In genomic region chr2:138579556-138579955, GRCh38 we compare ENCODE assay signal across 28 cellular contexts.
"Had no signal": no experiment of that assay in that cellular context is flagged by ENCODE, and none has a peak within 500 bp of the region (broad histone marks: within the 10 kb centered on the region; RNA-seq: fewer than 3 reads in every experiment).

No MANE protein-coding gene starts in this region.

- H3K4me3 ChIP-seq: pancreas, psoas muscle, right lobe of liver, sigmoid colon, suprapubic skin, testis, tibial artery, transverse colon, upper lobe of right lung, uterus had no signal

- H3K36me3 ChIP-seq: pancreas, right lobe of liver, upper lobe of right lung, uterus had no signal

- H3K27me3 ChIP-seq: neutrophil, pancreas, right lobe of liver, sigmoid colon, suprapubic skin, testis, tibial artery, transverse colon, upper lobe of right lung, uterus had no signal

- H3K9me3 ChIP-seq: neutrophil, testis, upper lobe of right lung, uterus had no signal

- H3K27me3 Mint-ChIP-seq: naive thymus-derived CD8-positive, alpha-beta T cell; natural killer cell treated with Interleukin-12 subunit alpha and Interleukin-12 subunit beta and Interleukin-15 and Interleukin-18, amount 100 ng/mL, for 72 hours; stimulated activated naive CD8-positive, alpha-beta T cell treated with anti-CD3 and anti-CD28 coated beads, Interleukin-15, amount 100 ng/mL, for 72 hours; type B pancreatic cell had no signal

- H3K9me3 Mint-ChIP-seq: natural killer cell treated with Interleukin-12 subunit alpha and Interleukin-12 subunit beta and Interleukin-15 and Interleukin-18, amount 100 ng/mL, for 72 hours had no signal

- H3K4me3 Mint-ChIP-seq: naive thymus-derived CD8-positive, alpha-beta T cell; natural killer cell treated with Interleukin-12 subunit alpha and Interleukin-12 subunit beta and Interleukin-15 and Interleukin-18, amount 100 ng/mL, for 72 hours; nephron progenitor cell; neural crest cell; stimulated activated effector memory CD8-positive, alpha-beta T cell treated with anti-CD3 and anti-CD28 coated beads, Interleukin-12 subunit alpha, Interleukin-12 subunit beta, amount 100 ng/mL, for 72 hours; stimulated activated naive CD8-positive, alpha-beta T cell treated with anti-CD3 and anti-CD28 coated beads, Interleukin-15, amount 100 ng/mL, for 72 hours; type B pancreatic cell had no signal

- H3K4me1 ChIP-seq: pancreas, psoas muscle, sigmoid colon, suprapubic skin, testis, tibial artery, transverse colon, upper lobe of right lung, uterus had no signal

- H3K4me1 Mint-ChIP-seq: nephron progenitor cell; neural crest cell; stimulated activated effector memory CD8-positive, alpha-beta T cell treated with anti-CD3 and anti-CD28 coated beads, Interleukin-12 subunit alpha, Interleukin-12 subunit beta, amount 100 ng/mL, for 72 hours; stimulated activated naive CD8-positive, alpha-beta T cell treated with anti-CD3 and anti-CD28 coated beads, Interleukin-15, amount 100 ng/mL, for 72 hours had no signal

- DNase-seq: naive thymus-derived CD8-positive, alpha-beta T cell; nephron progenitor cell; nucleus accumbens; pancreas; psoas muscle; right cardiac atrium; right lobe of liver; sigmoid colon; small intestine; stimulated activated CD4-positive, alpha-beta T cell treated with anti-CD3 and anti-CD28 coated beads, Interleukin-15, amount 100 ng/mL, for 24 hours; stimulated activated CD4-positive, alpha-beta T cell treated with anti-CD3 and anti-CD28 coated beads, Interleukin-2, amount 100 ng/mL, for 24 hours; stimulated activated CD4-positive, alpha-beta T cell treated with anti-CD3 and anti-CD28 coated beads, Interleukin-2, amount 100 ng/mL, for 48 hours; stimulated activated CD4-positive, alpha-beta T cell treated with anti-CD3 and anti-CD28 coated beads, Interleukin-4, amount 100 ng/mL, for 24 hours; stimulated activated naive CD4-positive, alpha-beta T cell; stimulated activated naive CD8-positive, alpha-beta T cell treated with anti-CD3 and anti-CD28 coated beads, Interleukin-15, amount 100 ng/mL, for 72 hours; stimulated activated naive CD8-positive, alpha-beta T cell treated with anti-CD3 and anti-CD28 coated beads, Interleukin-15, Interleukin-2, amounts not matched to agents 100 U/mL and 50 U/mL, for 24 hours; substantia nigra; testis; tibial artery; transverse colon; upper lobe of right lung; uterus had no signal

- ATAC-seq: naive thymus-derived CD8-positive, alpha-beta T cell; natural killer cell treated with Interleukin-12 subunit alpha and Interleukin-12 subunit beta and Interleukin-15 and Interleukin-18, amount 100 ng/mL, for 72 hours; pancreas; psoas muscle; right cardiac atrium; right lobe of liver; stimulated activated effector memory CD8-positive, alpha-beta T cell treated with anti-CD3 and anti-CD28 coated beads, Interleukin-12 subunit alpha, Interleukin-12 subunit beta, amount 100 ng/mL, for 72 hours; stimulated activated naive CD8-positive, alpha-beta T cell treated with anti-CD3 and anti-CD28 coated beads, Interleukin-15, amount 100 ng/mL, for 72 hours; stimulated activated naive CD8-positive, alpha-beta T cell treated with anti-CD3 and anti-CD28 coated beads, Interleukin-15, Interleukin-2, amounts not matched to agents 100 U/mL and 50 U/mL, for 24 hours; upper lobe of right lung had no signal

- H3K27ac Mint-ChIP-seq: naive thymus-derived CD8-positive, alpha-beta T cell; natural killer cell treated with Interleukin-12 subunit alpha and Interleukin-12 subunit beta and Interleukin-15 and Interleukin-18, amount 100 ng/mL, for 72 hours; nephron progenitor cell; stimulated activated effector memory CD8-positive, alpha-beta T cell treated with anti-CD3 and anti-CD28 coated beads, Interleukin-12 subunit alpha, Interleukin-12 subunit beta, amount 100 ng/mL, for 72 hours; stimulated activated naive CD8-positive, alpha-beta T cell treated with anti-CD3 and anti-CD28 coated beads, Interleukin-15, amount 100 ng/mL, for 72 hours; type B pancreatic cell had no signal
